In the genomic region with DNA sequence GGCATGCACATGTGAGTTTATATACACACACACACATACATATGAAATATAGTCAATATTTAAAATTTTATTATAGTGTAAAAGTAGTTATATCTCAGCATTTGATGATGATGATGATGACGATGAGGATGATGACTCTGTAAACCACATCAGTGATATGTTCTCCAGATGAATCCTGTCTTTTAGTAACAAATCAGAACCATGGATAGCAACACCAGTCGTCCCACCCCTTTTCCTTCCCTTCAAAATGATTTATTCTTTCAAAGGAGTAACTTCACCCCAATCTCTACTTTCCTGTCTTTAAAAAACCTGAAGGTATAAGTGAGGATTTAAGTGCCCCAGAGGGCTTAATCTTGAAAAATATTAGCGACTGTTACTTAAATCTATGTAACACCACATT, we compare ENCODE assay signal across 20 cellular contexts.
DNase-seq lines count a peak whose midpoint lies in the region; ATAC-seq, FAIRE-seq and TF ChIP-seq lines count a peak whose summit lies in the region.
"Had no signal": no experiment of that assay in that cellular context is flagged by ENCODE, and none has a peak within 500 bp of the region (broad histone marks: within the 10 kb centered on the region; RNA-seq: fewer than 3 reads in every experiment).

No MANE protein-coding gene starts in this region.

- H3K4me1 ChIP-seq in HepG2 (ENCODE audit: insufficient read depth, low read length): no peaks in the 10 kb centered on the region
- no peaks in the 10 kb centered on the region for H3K4me1 ChIP-seq in right lobe of liver
- no peaks in the 10 kb centered on the region for H3K4me1 ChIP-seq in PC-3 (ENCODE audit: insufficient read depth, low read length)
- H3K4me1 ChIP-seq: psoas muscle had no signal

- H2AFZ ChIP-seq in HepG2 (ENCODE audit: low read length) (no peak overlapping the region), PC-3 (ENCODE audit: low read length) (no peak overlapping the region)

- no peaks in the 10 kb centered on the region for H3K9me3 ChIP-seq in HepG2 (ENCODE audit: low read length)
- no peaks in the 10 kb centered on the region for H3K9me3 ChIP-seq in right lobe of liver
- H3K9me3 ChIP-seq in PC-3 (ENCODE audit: low read length): no peaks in the 10 kb centered on the region
- H3K9me3 ChIP-seq: body of pancreas, psoas muscle had no signal

- POLR2A ChIA-PET in HepG2 (lab: Yijun Ruan, JAX) (no interaction called here), PC-3 (lab: Charles Lee; ENCODE audit: unreplicated experiment) (no interaction called here)

- no peak for FAIRE-seq in HepG2 (lab: Jason Lieb, UNC)
- FAIRE-seq: GM12892 had no signal

- TF ChIP-seq CTCF in HepG2 (CRISPR knock-in tag; IDR thresholded peaks at IDR 0.05): no peak
- TF ChIP-seq CTCF in right lobe of liver (IDR thresholded peaks at IDR 0.05): no peak
- no peak for TF ChIP-seq CTCF in PC-3 (conservative IDR thresholded peaks at IDR 0.05; ENCODE audit: low read depth, low read length)
- TF ChIP-seq CTCF in fibroblast of mammary gland (conservative IDR thresholded peaks at IDR 0.05; ENCODE audit: control insufficient read depth, insufficient read depth, low read depth, low read length): no peak

- in situ Hi-C loops in HepG2 (cut with HindIII; ENCODE audit: extremely low pct_ligation_motif_present, low pct_unique_long_range_greater_than_20kb): no loop called here

- H3K9ac ChIP-seq in HepG2 (ENCODE audit: insufficient read depth, low read depth, low read length) (no peak overlapping the region), PC-3 (ENCODE audit: low read length) (no peak overlapping the region)

- DNase-seq in HepG2 (ENCODE audit: low spot score) (no peak), right lobe of liver (no peak), PC-3 (peak; percentile 10), fibroblast of mammary gland (ENCODE audit: low read depth) (peak; percentile 45), pons (ENCODE audit: low spot score) (no peak), NCI-H187 treated with DMSO at 0.1 percent for 48 hours (lab: John Stamatoyannopoulos, UW) (no peak), SW480 (ENCODE audit: low spot score) (no peak)
- DNase-seq: body of pancreas; cortex of kidney; DMS153; foreskin fibroblast; NCI-H1417 treated with DMSO at 0.1 percent for 48 hours; NCI-H2171 treated with DMSO at 0.1 percent for 48 hours; psoas muscle; stimulated activated CD4-positive, alpha-beta T cell treated with anti-CD3 and anti-CD28 coated beads, Interleukin-4, amount 100 ng/mL, for 4 hours had no signal

- BruUV-seq in HepG2 (replicated peaks; lab: Mats Ljungman, UMichigan): no TSS peak
- BruUV-seq in PC-3 (replicated peaks; lab: Mats Ljungman, UMichigan): no TSS peak

- CTCF ChIA-PET in HepG2 (lab: Yijun Ruan, JAX; ENCODE audit: low intra/inter-chr PET ratio, low total read pairs) (no interaction called here), PC-3 (lab: Charles Lee) (no interaction called here)

- no peak for TF ChIP-seq EP300 in HepG2 (IDR thresholded peaks at IDR 0.05; ENCODE audit: low read depth in 2 of 2, low read length in 2 of 2)
- no peak for TF ChIP-seq EP300 in HepG2 (CRISPR knock-in tag; IDR thresholded peaks at IDR 0.05; ENCODE audit: borderline replicate concordance)

- intact Hi-C loops in HepG2 (cut with micrococcal nuclease; ENCODE audit: unreplicated experiment) (no loop called here), right lobe of liver (cut with DNase I) (no loop called here), PC-3 (cut with micrococcal nuclease) (no loop called here)

- no peaks in the 10 kb centered on the region for H3K79me2 ChIP-seq in HepG2 (ENCODE audit: insufficient read depth, low read length)
- H3K79me2 ChIP-seq in PC-3 (ENCODE audit: low read length): no peaks in the 10 kb centered on the region

- H4K20me1 ChIP-seq in HepG2 (ENCODE audit: insufficient read depth, low read length): no peaks in the 10 kb centered on the region
- no peaks in the 10 kb centered on the region for H4K20me1 ChIP-seq in PC-3 (ENCODE audit: low read length)

- H3K4me3 ChIP-seq in HepG2 (replicated peaks in 1 of 3; ENCODE audit: insufficient read depth in 1 of 3, low read depth in 2 of 3, low read length in 3 of 3) (no peak overlapping the region), right lobe of liver (no peak overlapping the region), PC-3 (ENCODE audit: low read length) (no peak overlapping the region), fibroblast of mammary gland (ENCODE audit: control insufficient read depth, low read depth, low read length) (no peak overlapping the region)
- H3K4me3 ChIP-seq: body of pancreas, psoas muscle, smooth muscle cell had no signal

- H3K36me3 ChIP-seq in HepG2 (replicated peaks in 1 of 2; ENCODE audit: control insufficient read depth in 1 of 2, insufficient read depth in 2 of 2, low read length in 2 of 2) (no peaks in the 10 kb centered on the region), right lobe of liver (no peaks in the 10 kb centered on the region), PC-3 (ENCODE audit: low read depth, low read length) (no peaks in the 10 kb centered on the region)

- H3F3A ChIP-seq in PC-3 (ENCODE audit: low read length, unreplicated experiment): no peaks in the 10 kb centered on the region

- WGBS in HepG2 (ENCODE audit: low lambda C conversion rate): 9% methylated on average over 3 of the region's 3 CpGs
- 28% methylated on average over 3 of the region's 3 CpGs for WGBS in right lobe of liver (ENCODE audit: insufficient coverage, low coverage, low lambda C conversion rate, missing lambda C conversion rate)

- H3K27me3 ChIP-seq in HepG2 (ENCODE audit: control insufficient read depth in 1 of 2, insufficient read depth in 2 of 2, low read length in 2 of 2): no peaks in the 10 kb centered on the region
- no peaks in the 10 kb centered on the region for H3K27me3 ChIP-seq in right lobe of liver
- H3K27me3 ChIP-seq in PC-3 (ENCODE audit: low read length): 0 out of 2 replicates have a peak, but pooled peaks cover 19% of the 10 kb centered on the region
- H3K27me3 ChIP-seq: body of pancreas had no signal

- ATAC-seq in HepG2 (no peak), right lobe of liver (no peak), PC-3 (no peak), GM18511 (IDR thresholded peaks at IDR 0.05; ENCODE audit: unreplicated experiment) (no peak)
- ATAC-seq: activated CD4-positive, CD25-positive, alpha-beta regulatory T cell treated with anti-CD3 and anti-CD28 coated beads, Interleukin-2, amount 50 U/mL, for 24 hours; body of pancreas; natural killer cell treated with Interleukin-12 subunit alpha and Interleukin-12 subunit beta and Interleukin-15 and Interleukin-18, amount 100 ng/mL, for 72 hours; psoas muscle had no signal

- H3K4me2 ChIP-seq in HepG2 (ENCODE audit: low read depth, low read length): no peak overlapping the region
- no peak overlapping the region for H3K4me2 ChIP-seq in PC-3 (ENCODE audit: low read length)
- H3K4me2 ChIP-seq: smooth muscle cell had no signal

- H3K9me2 ChIP-seq in PC-3 (replicated peaks; ENCODE audit: low read length): no peaks in the 10 kb centered on the region

- TF ChIP-seq POLR2A in HepG2 (IDR thresholded peaks at IDR 0.05; ENCODE audit: insufficient read depth in 1 of 2, low read depth in 2 of 2, low read length in 2 of 2) (no peak), right lobe of liver (IDR thresholded peaks at IDR 0.05) (no peak)

- H3K27ac ChIP-seq in HepG2 (ENCODE audit: extremely low read length, insufficient read depth, low read length) (no peak overlapping the region), right lobe of liver (no peak overlapping the region), PC-3 (ENCODE audit: low read length) (no peak overlapping the region)
- H3K27ac ChIP-seq: body of pancreas, psoas muscle had no signal

- no peak for TF ChIP-seq RAD21 in HepG2 (CRISPR knock-in tag; IDR thresholded peaks at IDR 0.05)

TF ChIP-seq in HepG2, 621 proteins besides CTCF, POLR2A, EP300 and RAD21:
- TF ChIP-seq CREB1 (IDR thresholded peaks at IDR 0.05): peak; percentile 42; the same call in 1 of the 2 replicates
- no peak for TF ChIP-seq CREB1 (CRISPR knock-in tag; IDR thresholded peaks at IDR 0.05)
- no peak for TF ChIP-seq RFXANK (CRISPR knock-in tag; IDR thresholded peaks at IDR 0.05)
- 0 out of 2 replicates have a peak, but pooled peaks have one; percentile 34 for TF ChIP-seq MIER2 (CRISPR knock-in tag; IDR thresholded peaks at IDR 0.05)
- no peak for TF ChIP-seq TSC22D2 (CRISPR knock-in tag; IDR thresholded peaks at IDR 0.05; ENCODE audit: borderline replicate concordance)
- TF ChIP-seq, protein P1, sequence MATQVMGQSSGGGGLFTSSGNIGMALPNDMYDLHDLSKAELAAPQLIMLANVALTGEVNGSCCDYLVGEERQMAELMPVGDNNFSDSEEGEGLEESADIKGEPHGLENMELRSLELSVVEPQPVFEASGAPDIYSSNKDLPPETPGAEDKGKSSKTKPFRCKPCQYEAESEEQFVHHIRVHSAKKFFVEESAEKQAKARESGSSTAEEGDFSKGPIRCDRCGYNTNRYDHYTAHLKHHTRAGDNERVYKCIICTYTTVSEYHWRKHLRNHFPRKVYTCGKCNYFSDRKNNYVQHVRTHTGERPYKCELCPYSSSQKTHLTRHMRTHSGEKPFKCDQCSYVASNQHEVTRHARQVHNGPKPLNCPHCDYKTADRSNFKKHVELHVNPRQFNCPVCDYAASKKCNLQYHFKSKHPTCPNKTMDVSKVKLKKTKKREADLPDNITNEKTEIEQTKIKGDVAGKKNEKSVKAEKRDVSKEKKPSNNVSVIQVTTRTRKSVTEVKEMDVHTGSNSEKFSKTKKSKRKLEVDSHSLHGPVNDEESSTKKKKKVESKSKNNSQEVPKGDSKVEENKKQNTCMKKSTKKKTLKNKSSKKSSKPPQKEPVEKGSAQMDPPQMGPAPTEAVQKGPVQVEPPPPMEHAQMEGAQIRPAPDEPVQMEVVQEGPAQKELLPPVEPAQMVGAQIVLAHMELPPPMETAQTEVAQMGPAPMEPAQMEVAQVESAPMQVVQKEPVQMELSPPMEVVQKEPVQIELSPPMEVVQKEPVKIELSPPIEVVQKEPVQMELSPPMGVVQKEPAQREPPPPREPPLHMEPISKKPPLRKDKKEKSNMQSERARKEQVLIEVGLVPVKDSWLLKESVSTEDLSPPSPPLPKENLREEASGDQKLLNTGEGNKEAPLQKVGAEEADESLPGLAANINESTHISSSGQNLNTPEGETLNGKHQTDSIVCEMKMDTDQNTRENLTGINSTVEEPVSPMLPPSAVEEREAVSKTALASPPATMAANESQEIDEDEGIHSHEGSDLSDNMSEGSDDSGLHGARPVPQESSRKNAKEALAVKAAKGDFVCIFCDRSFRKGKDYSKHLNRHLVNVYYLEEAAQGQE (IDR thresholded peaks at IDR 0.05; ENCODE audit: borderline replicate concordance in 1 of 2, low read depth in 1 of 2, low read length in 2 of 2): peak in 1 of 2 experiments; percentile 87; a peak in 3 of 4 replicates
- TF ChIP-seq ZNF460 (CRISPR knock-in tag; IDR thresholded peaks at IDR 0.05; ENCODE audit: borderline replicate concordance): no peak
- TF ChIP-seq ZNF615 (CRISPR knock-in tag; IDR thresholded peaks at IDR 0.05; ENCODE audit: borderline replicate concordance): no peak
- no peak for TF ChIP-seq NAIF1 (CRISPR knock-in tag; IDR thresholded peaks at IDR 0.05; ENCODE audit: borderline replicate concordance)

Comparison
In these comparisons a context has a peak if more than half of its experiments do, and no peak if none do; other contexts are left out.
1. DNase-seq: peak in PC-3 (single experiment) and fibroblast of mammary gland (single experiment); none in HepG2 (single experiment), right lobe of liver (0 of 3), pons (single experiment), NCI-H187 treated with DMSO at 0.1 percent for 48 hours (single experiment) and SW480 (single experiment).